ENCODE assay signal across 8 cellular contexts in genomic region chr15:42605281-42605744, GRCh38. TPM values are rescaled to one million over a fixed set of nuclear protein-coding genes. Genes with fewer than 3 reads are reported as not detected.
DNase-seq lines count a peak whose midpoint lies in the region; ATAC-seq and TF ChIP-seq lines count a peak whose summit lies in the region.

No MANE protein-coding gene starts in this region.

- CTCF ChIA-PET in activated naive CD4-positive, alpha-beta T cell treated with anti-CD3 and anti-CD28 coated beads, Interleukin-2, amount 10 ng/mL, durations not matched to agents 7 days and 5 days (lab: Charles Lee) = interaction anchor here (1.0 to 1.6 kb wide), 3 partner anchors 17 to 59 kb away, joined by 3 to 5 read pairs (median 3); no protein-coding TSS in a partner anchor

- H3K36me3 ChIP-seq in gastroesophageal sphincter = peaks cover 0 to 14% of the 10 kb centered on the region in 2 donors

- peaks cover 69% of the 10 kb centered on the region for H3K4me1 Mint-ChIP-seq in activated naive CD4-positive, alpha-beta T cell treated with anti-CD3 and anti-CD28 coated beads, Interleukin-2, amount 10 ng/mL, durations not matched to agents 7 days and 5 days
- H3K4me1 Mint-ChIP-seq in type B pancreatic cell (ENCODE audit: unreplicated experiment) = peaks cover 28% of the 10 kb centered on the region

- ATAC-seq in gastroesophageal sphincter = peak; percentile 53

- H3K27ac ChIP-seq in gastroesophageal sphincter = peak overlapping the region; percentile 41 to 82 (median 70)

- H3K4me3 Mint-ChIP-seq in activated naive CD4-positive, alpha-beta T cell treated with anti-CD3 and anti-CD28 coated beads, Interleukin-2, amount 10 ng/mL, durations not matched to agents 7 days and 5 days = peak overlapping the region; percentile 58
- no peak overlapping the region for H3K4me3 Mint-ChIP-seq in type B pancreatic cell

- peak overlapping the region; percentile 92 for H3K27ac Mint-ChIP-seq in activated naive CD4-positive, alpha-beta T cell treated with anti-CD3 and anti-CD28 coated beads, Interleukin-2, amount 10 ng/mL, durations not matched to agents 7 days and 5 days
- H3K27ac Mint-ChIP-seq in type B pancreatic cell = peak overlapping the region; percentile 25

- H3K36me3 Mint-ChIP-seq in activated naive CD4-positive, alpha-beta T cell treated with anti-CD3 and anti-CD28 coated beads, Interleukin-2, amount 10 ng/mL, durations not matched to agents 7 days and 5 days = peaks cover 20% of the 10 kb centered on the region
- peaks cover 11% of the 10 kb centered on the region for H3K36me3 Mint-ChIP-seq in type B pancreatic cell

- TF ChIP-seq EP300 in gastroesophageal sphincter (IDR thresholded peaks at IDR 0.05) = no peak

- DNase-seq in activated naive CD4-positive, alpha-beta T cell treated with anti-CD3 and anti-CD28 coated beads, Interleukin-2, amount 10 ng/mL, durations not matched to agents 7 days and 5 days = no peak
- no peak for DNase-seq in activated naive CD4-positive, alpha-beta T cell treated with anti-CD3 and anti-CD28 coated beads, Interleukin-2, amount 50 U/mL, for 16 hours
- peak; percentile 60 for DNase-seq in NOMO-1 treated with DMSO at 0.1 percent for 48 hours (lab: John Stamatoyannopoulos, UW; ENCODE audit: unreplicated experiment)
- no peak for DNase-seq in type B pancreatic cell (ENCODE audit: extremely low spot score, unreplicated experiment)
- no peak for DNase-seq in NCI-H1048 (lab: John Stamatoyannopoulos, UW)
- DNase-seq in stimulated activated CD4-positive, alpha-beta T cell treated with anti-CD3 and anti-CD28 coated beads, Interleukin-4, amount 100 ng/mL, for 24 hours = no peak
- DNase-seq in epidermal melanocyte (ENCODE audit: insufficient read length, low spot score) = no peak

- no peaks in the 10 kb centered on the region for H3K27me3 ChIP-seq in gastroesophageal sphincter

- TF ChIP-seq CTCF in gastroesophageal sphincter (IDR thresholded peaks at IDR 0.05) = no peak
- no peak for TF ChIP-seq CTCF in type B pancreatic cell (conservative IDR thresholded peaks at IDR 0.05)

- no peaks in the 10 kb centered on the region for H3K9me3 ChIP-seq in gastroesophageal sphincter

- TF ChIP-seq POLR2A in gastroesophageal sphincter (IDR thresholded peaks at IDR 0.05) = no peak

- no peak overlapping the region for H3K4me3 ChIP-seq in gastroesophageal sphincter

- WGBS in gastroesophageal sphincter (ENCODE audit: low coverage in 1 of 2), 2 donors = 46 to 61% methylated on average over 3 to 4 of the region's 4 CpGs

- peaks cover 7% of the 10 kb centered on the region for H3K9me3 Mint-ChIP-seq in activated naive CD4-positive, alpha-beta T cell treated with anti-CD3 and anti-CD28 coated beads, Interleukin-2, amount 10 ng/mL, durations not matched to agents 7 days and 5 days
- no peaks in the 10 kb centered on the region for H3K9me3 Mint-ChIP-seq in type B pancreatic cell

- peaks cover 6 to 79% (median 20%) of the 10 kb centered on the region in 3 donors for H3K4me1 ChIP-seq in gastroesophageal sphincter

- H3K27me3 Mint-ChIP-seq in activated naive CD4-positive, alpha-beta T cell treated with anti-CD3 and anti-CD28 coated beads, Interleukin-2, amount 10 ng/mL, durations not matched to agents 7 days and 5 days = no peaks in the 10 kb centered on the region
- no peaks in the 10 kb centered on the region for H3K27me3 Mint-ChIP-seq in type B pancreatic cell

RNA-seq across cellular contexts. Expression of gene STARD9, which starts 29.9 kb away (rescaled TPM):
- total RNA-seq in gastroesophageal sphincter (10 to 100 TPM; 15.5 to 78.4 (median 29.1) TPM), type B pancreatic cell (ENCODE audit: low replicate concordance) (1.2 and 13.7 TPM in 2 replicates)

RNA-seq across cellular contexts. Expression of gene HAUS2, which starts 56.7 kb away (rescaled TPM):
- total RNA-seq in gastroesophageal sphincter (10 to 100 TPM; 15.3 to 42.2 (median 32.3) TPM), type B pancreatic cell (ENCODE audit: low replicate concordance) (17.3 and 23.2 TPM in 2 replicates)

RNA-seq across cellular contexts. Expression of gene LRRC57, which starts 56.7 kb away (rescaled TPM):
- total RNA-seq in gastroesophageal sphincter (10 to 100 TPM; 14.9 to 19.4 (median 15.4) TPM), type B pancreatic cell (ENCODE audit: low replicate concordance) (29.0 and 36.3 TPM in 2 replicates)
